In genomic region chr7:143263266-143264195, GRCh38 we compare ENCODE assay signal across 8 cellular contexts. TPM values are rescaled to one million over a fixed set of nuclear protein-coding genes. Genes with fewer than 3 reads are reported as not detected.
A peak's percentile ranks its signal among the peaks of the same experiment; 100 is the strongest.
DNase-seq lines count a peak whose midpoint lies in the region; ATAC-seq and TF ChIP-seq lines count a peak whose summit lies in the region.

Gene GSTK1 (plus strand): TSS chr7:143263441. CDS start chr7:143263514, 73 bp downstream.

- peaks cover 19 to 38% (median 25%) of the 10 kb centered on the region in 4 donors for H3K4me1 ChIP-seq in esophagus muscularis mucosa

- in situ Hi-C loops in Caki2 (cut with HindIII; ENCODE audit: low pct_unique_long_range_greater_than_20kb, low sequenced_read_pairs) = no loop called here

- H3K27ac ChIP-seq in esophagus muscularis mucosa (replicated peaks in 1 of 4) = peak within 1 kb of the TSS; percentile 82 to 86 (median 84)

- no peak for TF ChIP-seq EP300 in esophagus muscularis mucosa (IDR thresholded peaks at IDR 0.05)

- ATAC-seq in GM19468 (IDR thresholded peaks at IDR 0.05; ENCODE audit: extremely low read depth, unreplicated experiment) = peak; percentile 93

- no peak for TF ChIP-seq CTCF in esophagus muscularis mucosa (IDR thresholded peaks at IDR 0.05)

- H3K4me3 ChIP-seq in esophagus muscularis mucosa = peak within 1 kb of the TSS; percentile 68 to 95 (median 78)

- peak; percentile 50 for TF ChIP-seq POLR2A in esophagus muscularis mucosa (IDR thresholded peaks at IDR 0.05; ENCODE audit: low read depth)

- H3K36me3 ChIP-seq in esophagus muscularis mucosa = peaks cover 11 to 26% (median 17%) of the 10 kb centered on the region in 4 donors

- no peaks in the 10 kb centered on the region for H3K9me3 ChIP-seq in esophagus muscularis mucosa

- intact Hi-C loops in esophagus muscularis mucosa (cut with DNase I) = loop anchor here (2.0 kb wide), 1 partner anchor 25 kb away; the partner anchor contains the start of gene CASP2

- peak; percentile 61 for DNase-seq in Caki2 (ENCODE audit: low read depth)
- peak; percentile 80 for DNase-seq in HPDE6-E6E7 (ENCODE audit: extremely low spot score)
- peak; percentile 86 to 88 for DNase-seq in activated T-cell treated with anti-CD3 and anti-CD28 coated beads, Interleukin-2, amount 50 U/mL, for 48 hours
- DNase-seq in esophagus muscularis mucosa (ENCODE audit: extremely low spot score) = peak; percentile 94
- peak; percentile 87 for DNase-seq in myocyte (ENCODE audit: low read depth)
- peak; percentile 65 to 79 for DNase-seq in stimulated activated CD8-positive, alpha-beta memory T cell treated with anti-CD3 and anti-CD28 coated beads, Interleukin-7, amount 100 ng/mL, for 48 hours (ENCODE audit: extremely low read depth in 1 of 2, low read depth in 1 of 2)

- 2% methylated on average over 33 of the region's 48 CpGs for WGBS in esophagus muscularis mucosa

- H3K27me3 ChIP-seq in esophagus muscularis mucosa = no peaks in the 10 kb centered on the region

TF ChIP-seq in PFSK-1, 5 proteins besides CTCF, POLR2A, EP300 and RAD21:
- TF ChIP-seq TAF1 (IDR thresholded peaks at IDR 0.05; ENCODE audit: borderline replicate concordance, insufficient read depth, low read length) = peak; percentile 83; the same call in 1 of the 2 replicates
- TF ChIP-seq REST (IDR thresholded peaks at IDR 0.05; ENCODE audit: insufficient read depth in 1 of 2, low read depth in 2 of 2, low read length in 2 of 2) = no peak
- peak; percentile 97 for TF ChIP-seq POLR2AphosphoS5 (IDR thresholded peaks at IDR 0.05; ENCODE audit: low read depth, low read length)
- 0 out of 2 replicates have a peak, but pooled peaks have one; percentile 15 for TF ChIP-seq SIN3A (IDR thresholded peaks at IDR 0.05; ENCODE audit: borderline replicate concordance, insufficient read depth, low read length)
- TF ChIP-seq FOXP2 (optimal IDR thresholded peaks at IDR 0.05; ENCODE audit: borderline replicate concordance, extremely low read depth, extremely low read length, insufficient read depth) = no peak

RNA-seq across cellular contexts. Expression of gene GSTK1, which starts in this region (rescaled TPM):
- total RNA-seq in Caki2 (2014; rRNA removed; shearing (Covaris generic); ENCODE audit: low replicate concordance) = 107 and 161 TPM in 2 replicates
- polyA plus RNA-seq in PFSK-1 (2012; ENCODE audit: insufficient read length, low read depth) = 38.1 TPM
- 100 to 1,000 TPM in 3 of 4 donors, 10 to 100 TPM in 1; 91.8 to 123 (median 110) TPM for total RNA-seq in esophagus muscularis mucosa
- 162 and 208 TPM in 2 replicates for total RNA-seq in myocyte
- polyA plus RNA-seq in myocyte (2012) = 145 TPM

Comparison
In these comparisons a context has a peak if more than half of its experiments do, and no peak if none do; other contexts are left out.
1. Peak in every context shown above with its lines: DNase-seq, ATAC-seq, H3K4me3 ChIP-seq and H3K27ac ChIP-seq.